20 cellular contexts compared by ENCODE assay signal in genomic region chr1:19775317-19775716, GRCh38. TPM values are rescaled to one million over a fixed set of nuclear protein-coding genes. Genes with fewer than 3 reads are reported as not detected.
DNase-seq lines count a peak whose midpoint lies in the region; ATAC-seq, FAIRE-seq and TF ChIP-seq lines count a peak whose summit lies in the region.
"Had no signal": no experiment of that assay in that cellular context is flagged by ENCODE, and none has a peak within 500 bp of the region (broad histone marks: within the 10 kb centered on the region; RNA-seq: fewer than 3 reads in every experiment).

No MANE protein-coding gene starts in this region.

- H3K4me2 ChIP-seq in GM23248 (ENCODE audit: unreplicated experiment): no peak overlapping the region
- H3K4me2 ChIP-seq in PC-3 (ENCODE audit: low read length): no peak overlapping the region
- no peak overlapping the region for H3K4me2 ChIP-seq in keratinocyte (ENCODE audit: control insufficient read depth, extremely low read depth, insufficient read depth, low read depth, low read length)

- TF ChIP-seq CTCF in A673 (conservative IDR thresholded peaks at IDR 0.05; ENCODE audit: low read depth, low read length) (no peak), PC-3 (conservative IDR thresholded peaks at IDR 0.05; ENCODE audit: low read depth, low read length) (no peak), keratinocyte (optimal IDR thresholded peaks at IDR 0.05 in 1 of 3, IDR thresholded peaks at IDR 0.05 in 1 of 3, conservative IDR thresholded peaks at IDR 0.05 in 1 of 3; ENCODE audit: extremely low read depth in 1 of 3, insufficient read depth in 2 of 3, low read length in 3 of 3) (no peak), endothelial cell (IDR thresholded peaks at IDR 0.05; ENCODE audit: unreplicated experiment) (no peak)

- H3K9me3 ChIP-seq in A673 (ENCODE audit: low read depth, low read length, poor library complexity, severe bottlenecking): no peaks in the 10 kb centered on the region
- H3K9me3 ChIP-seq in GM23248 (ENCODE audit: low read depth): no peaks in the 10 kb centered on the region
- H3K9me3 ChIP-seq in PC-3 (ENCODE audit: low read length): no peaks in the 10 kb centered on the region
- H3K9me3 ChIP-seq in keratinocyte (ENCODE audit: control insufficient read depth, low read depth, low read length): no peaks in the 10 kb centered on the region
- H3K9me3 ChIP-seq: HAP-1 had no signal

- H3K27me3 Mint-ChIP-seq in endothelial cell (ENCODE audit: unreplicated experiment): no peaks in the 10 kb centered on the region
- H3K27me3 Mint-ChIP-seq: CD4-positive, alpha-beta T cell had no signal

- intact Hi-C loops in A673 (cut with micrococcal nuclease; ENCODE audit: unreplicated experiment): no loop called here
- intact Hi-C loops in PC-3 (cut with micrococcal nuclease): no loop called here

- H3K36me3 Mint-ChIP-seq in endothelial cell (ENCODE audit: low read depth, unreplicated experiment): peaks cover 5% of the 10 kb centered on the region

- H3F3A ChIP-seq in GM23248 (ENCODE audit: insufficient read depth) (no peaks in the 10 kb centered on the region), PC-3 (ENCODE audit: low read length, unreplicated experiment) (no peaks in the 10 kb centered on the region)

- H4K20me1 ChIP-seq in GM23248 (ENCODE audit: insufficient read depth) (no peaks in the 10 kb centered on the region), PC-3 (ENCODE audit: low read length) (no peaks in the 10 kb centered on the region), keratinocyte (ENCODE audit: control insufficient read depth, extremely low read depth, insufficient read depth, low read length) (no peaks in the 10 kb centered on the region)

- H3K4me3 ChIP-seq in A673 (ENCODE audit: low read depth, low read length, poor library complexity, severe bottlenecking): no peak overlapping the region
- no peak overlapping the region for H3K4me3 ChIP-seq in GM23248
- H3K4me3 ChIP-seq in PC-3 (ENCODE audit: low read length): no peak overlapping the region
- H3K4me3 ChIP-seq in keratinocyte (ENCODE audit: control insufficient read depth in 2 of 3, extremely low read depth in 1 of 3, insufficient read depth in 2 of 3, low read depth in 1 of 3, low read length in 3 of 3): no peak overlapping the region
- H3K4me3 ChIP-seq: HAP-1, SK-N-MC had no signal

- H3K4me1 ChIP-seq in A673 (ENCODE audit: insufficient read depth, low read length, poor library complexity, severe bottlenecking) (peaks cover 8% of the 10 kb centered on the region), GM23248 (ENCODE audit: insufficient read depth) (no peaks in the 10 kb centered on the region), PC-3 (ENCODE audit: insufficient read depth, low read length) (peaks cover 10% of the 10 kb centered on the region), keratinocyte (ENCODE audit: control insufficient read depth, extremely low read depth, insufficient read depth, low read length) (no peaks in the 10 kb centered on the region)
- H3K4me1 ChIP-seq: HAP-1 had no signal

- dilution Hi-C loops in keratinocyte (cut with MboI; ENCODE audit: extremely low pct_ligation_motif_present, low sequenced_read_pairs): no loop called here

- no peaks in the 10 kb centered on the region for H3K4me1 Mint-ChIP-seq in endothelial cell (ENCODE audit: unreplicated experiment)

- POLR2A ChIA-PET in A673 (lab: Charles Lee; ENCODE audit: low non-redundant PET): no interaction called here
- POLR2A ChIA-PET in PC-3 (lab: Charles Lee; ENCODE audit: unreplicated experiment): no interaction called here

- no peak overlapping the region for H3K27ac Mint-ChIP-seq in endothelial cell (ENCODE audit: unreplicated experiment)
- H3K27ac Mint-ChIP-seq: CD4-positive, alpha-beta T cell had no signal

- no peaks in the 10 kb centered on the region for H3K79me2 ChIP-seq in GM23248 (ENCODE audit: insufficient read depth)
- H3K79me2 ChIP-seq in PC-3 (ENCODE audit: low read length): no peaks in the 10 kb centered on the region
- no peaks in the 10 kb centered on the region for H3K79me2 ChIP-seq in keratinocyte (ENCODE audit: control insufficient read depth, insufficient read depth, low read length)

- CTCF ChIA-PET in A673 (lab: Charles Lee): no interaction called here
- CTCF ChIA-PET in PC-3 (lab: Charles Lee): no interaction called here

- H3K9me1 ChIP-seq in keratinocyte (ENCODE audit: control insufficient read depth, extremely low read depth, insufficient read depth, low read length): no peaks in the 10 kb centered on the region

- no peak for FAIRE-seq in keratinocyte (lab: Jason Lieb, UNC)

- no peak overlapping the region for H3K4me3 Mint-ChIP-seq in endothelial cell (ENCODE audit: unreplicated experiment)
- H3K4me3 Mint-ChIP-seq: CD4-positive, alpha-beta T cell had no signal

- H3K9me2 ChIP-seq in GM23248 (ENCODE audit: insufficient read depth) (no peaks in the 10 kb centered on the region), PC-3 (replicated peaks; ENCODE audit: low read length) (no peaks in the 10 kb centered on the region)

- DNase-seq in A673 (ENCODE audit: low spot score): peak; percentile 28
- DNase-seq in GM23248: peak; percentile 16
- peak; percentile 17 for DNase-seq in PC-3
- DNase-seq in keratinocyte (ENCODE audit: low read depth, low spot score): no peak
- no peak for DNase-seq in activated gamma-delta T cell treated with Interleukin-2 at 50 U/mL for 16 hours
- DNase-seq in endothelial cell (ENCODE audit: low spot score): no peak
- DNase-seq: Calu3; CD4-positive, alpha-beta T cell; DMS53; KG1; NCI-H1092 treated with DMSO at 0.1 percent for 48 hours; NCI-H2171; NCI-H82 had no signal

- H3K36me3 ChIP-seq in A673 (ENCODE audit: insufficient read depth, low read length, poor library complexity, severe bottlenecking) (no peaks in the 10 kb centered on the region), GM23248 (ENCODE audit: low read depth) (no peaks in the 10 kb centered on the region; the same call in 1 of the 2 replicates), PC-3 (ENCODE audit: low read depth, low read length) (no peaks in the 10 kb centered on the region; the same call in 1 of the 2 replicates), keratinocyte (ENCODE audit: control insufficient read depth in 2 of 2, extremely low read depth in 1 of 2, insufficient read depth in 2 of 2, low read length in 2 of 2) (no peaks in the 10 kb centered on the region)
- H3K36me3 ChIP-seq: HAP-1 had no signal

- H3K27me3 ChIP-seq in A673 (replicated peaks; ENCODE audit: insufficient read depth, low read depth, low read length, poor library complexity) (no peaks in the 10 kb centered on the region), GM23248 (replicated peaks; ENCODE audit: insufficient read depth) (no peaks in the 10 kb centered on the region), PC-3 (ENCODE audit: low read length) (no peaks in the 10 kb centered on the region), keratinocyte (ENCODE audit: control insufficient read depth, extremely low read depth, insufficient read depth, low read length) (no peaks in the 10 kb centered on the region)

- BruUV-seq in A673 (replicated peaks; lab: Mats Ljungman, UMichigan) (no TSS peak), PC-3 (replicated peaks; lab: Mats Ljungman, UMichigan) (no TSS peak)

- H2AFZ ChIP-seq in GM23248: no peak overlapping the region
- no peak overlapping the region for H2AFZ ChIP-seq in PC-3 (ENCODE audit: low read length)
- peak overlapping the region; percentile 27 for H2AFZ ChIP-seq in keratinocyte (ENCODE audit: control insufficient read depth, low read length)

- WGBS in GM23248 (ENCODE audit: low coverage in 1 of 2, low lambda C conversion rate in 2 of 2, missing lambda C conversion rate in 2 of 2), 2 experiments: 75 to 79% methylated on average over 6 of the region's 6 CpGs

- H3K27ac ChIP-seq in A673 (ENCODE audit: low read depth, low read length, poor library complexity, severe bottlenecking): no peak overlapping the region
- no peak overlapping the region for H3K27ac ChIP-seq in GM23248
- H3K27ac ChIP-seq in PC-3 (ENCODE audit: low read length): no peak overlapping the region
- H3K27ac ChIP-seq in keratinocyte (ENCODE audit: control insufficient read depth, insufficient read depth, low read length): no peak overlapping the region
- H3K27ac ChIP-seq: SK-N-MC had no signal

- in situ Hi-C loops in GM23248 (cut with MboI): no loop called here

- H3K9me3 Mint-ChIP-seq in endothelial cell (ENCODE audit: unreplicated experiment): no peaks in the 10 kb centered on the region
- H3K9me3 Mint-ChIP-seq: CD4-positive, alpha-beta T cell had no signal

- H3K9ac ChIP-seq in GM23248 (no peak overlapping the region), PC-3 (ENCODE audit: low read length) (no peak overlapping the region), keratinocyte (ENCODE audit: control insufficient read depth, extremely low read depth, insufficient read depth, low read length) (no peak overlapping the region)

- ATAC-seq in PC-3 (no peak), HG03159 (IDR thresholded peaks at IDR 0.05; ENCODE audit: unreplicated experiment) (no peak), HG03432 (IDR thresholded peaks at IDR 0.05; ENCODE audit: unreplicated experiment) (no peak)

RNA-seq across cellular contexts. Expression of gene TMCO4, which starts 24.4 kb away (rescaled TPM):
- 4.3 and 6.3 TPM in 2 replicates for total RNA-seq in A673 (2021)
- 24.5 and 25.9 TPM in 2 replicates for total RNA-seq in GM23248 (2014; rRNA removed; shearing (Covaris generic))
- polyA plus RNA-seq in GM23248 (2016; fragmentation: Nextera tagmentation; extraction: Ambion mirVana): 10.5 and 10.7 TPM in 2 replicates
- total RNA-seq in PC-3 (2014; rRNA removed): 16.0 and 19.7 TPM in 2 replicates
- polyA plus RNA-seq in keratinocyte: 1.2 to 2.2 TPM (median 1.2 TPM) in 3 replicates
- 0.54 TPM for polyA plus RNA-seq in keratinocyte (2011; ENCODE audit: low read depth)
- 1.6 and 1.7 TPM in 2 replicates for polyA plus RNA-seq in keratinocyte (2011; cell fraction: cytosol; rRNA removed)
- 2.0 and 2.4 TPM in 2 replicates for polyA plus RNA-seq in keratinocyte (2011; cell fraction: nucleus; rRNA removed)
- 0.52 and 2.2 TPM in 2 replicates for polyA plus RNA-seq in keratinocyte (2012; ENCODE audit: low replicate concordance)
- 1.3 to 2.5 TPM (median 1.8 TPM) in 3 replicates for polyA minus RNA-seq in keratinocyte
- 1.5 TPM for polyA minus RNA-seq in keratinocyte (2011; cell fraction: cytosol; rRNA and poly(A)+ RNA removed)
- 1.7 and 2.1 TPM in 2 replicates for polyA minus RNA-seq in keratinocyte (2011; cell fraction: nucleus; rRNA and poly(A)+ RNA removed)
- total RNA-seq in endothelial cell (ENCODE audit: unreplicated experiment): 4.1 TPM

RNA-seq across cellular contexts. Expression of gene RNF186, which starts 39.8 kb away (rescaled TPM):
- not detected in 2 replicates for total RNA-seq in A673 (2021)
- not detected in 2 replicates for total RNA-seq in GM23248 (2014; rRNA removed; shearing (Covaris generic))
- polyA plus RNA-seq in GM23248 (2016; fragmentation: Nextera tagmentation; extraction: Ambion mirVana): not detected in 2 replicates
- 0.69 TPM in 1 of 2 replicates, not detected in the other for total RNA-seq in PC-3 (2014; rRNA removed)
- polyA plus RNA-seq in keratinocyte: not detected in 3 replicates
- not detected for polyA plus RNA-seq in keratinocyte (2011; ENCODE audit: low read depth)
- not detected in 2 replicates for polyA plus RNA-seq in keratinocyte (2011; cell fraction: cytosol; rRNA removed)
- polyA plus RNA-seq in keratinocyte (2011; cell fraction: nucleus; rRNA removed): not detected in 2 replicates
- polyA plus RNA-seq in keratinocyte (2012; ENCODE audit: low replicate concordance): not detected in 2 replicates
- not detected in 3 replicates for polyA minus RNA-seq in keratinocyte
- not detected for polyA minus RNA-seq in keratinocyte (2011; cell fraction: cytosol; rRNA and poly(A)+ RNA removed)
- not detected in 2 replicates for polyA minus RNA-seq in keratinocyte (2011; cell fraction: nucleus; rRNA and poly(A)+ RNA removed)
- not detected for total RNA-seq in endothelial cell (ENCODE audit: unreplicated experiment)
- total RNA-seq: Calu3; CD4-positive, alpha-beta T cell; G401; MCF 10A; NCI-H460 had no signal

Comparison
In these comparisons a context has a peak if more than half of its experiments do, and no peak if none do; other contexts are left out.
1. DNase-seq: peak in A673 (single experiment), GM23248 (single experiment) and PC-3 (single experiment); none in keratinocyte (single experiment), activated gamma-delta T cell treated with Interleukin-2 at 50 U/mL for 16 hours (single experiment) and endothelial cell (single experiment).